8 cellular contexts compared by ENCODE assay signal in genomic region chrX:56232221-56233082, GRCh38.
DNase-seq lines count a peak whose midpoint lies in the region; ATAC-seq and TF ChIP-seq lines count a peak whose summit lies in the region.

TSS of gene KLF8 (plus strand) at chrX:56232356. CDS start at chrX:56233335, 979 bp downstream.

- no peaks in the 10 kb centered on the region for H3K4me1 ChIP-seq in HUES48 (ENCODE audit: control insufficient read depth, insufficient read depth, low read length)
- peaks cover 2% of the 10 kb centered on the region for H3K4me1 ChIP-seq in parathyroid adenoma

- peak within 1 kb of the TSS; percentile 85 for H2AFZ ChIP-seq in parathyroid adenoma

- peaks cover 48% of the 10 kb centered on the region; the same call in 1 of the 2 replicates for H3K9me3 ChIP-seq in HUES48 (ENCODE audit: control insufficient read depth, insufficient read depth, low read length)
- H3K9me3 ChIP-seq in parathyroid adenoma (ENCODE audit: control insufficient read depth, low read length): no peaks in the 10 kb centered on the region

- H3K79me2 ChIP-seq in parathyroid adenoma: no peaks in the 10 kb centered on the region

- H3K27ac ChIP-seq in HUES48 (ENCODE audit: low read depth, low read length) (peak within 1 kb of the TSS; percentile 6), parathyroid adenoma (peak within 1 kb of the TSS; percentile 74)

- H3K27me3 ChIP-seq in HUES48 (ENCODE audit: control insufficient read depth, insufficient read depth, low read length) (no peaks in the 10 kb centered on the region), parathyroid adenoma (ENCODE audit: control insufficient read depth, insufficient read depth, low read length) (no peaks in the 10 kb centered on the region)

- peak within 1 kb of the TSS; percentile 68 for H3K4me3 ChIP-seq in HUES48 (ENCODE audit: low read depth, low read length)
- H3K4me3 ChIP-seq in parathyroid adenoma (ENCODE audit: low read depth, low read length): peak within 1 kb of the TSS; percentile 46

- DNase-seq in COLO829 (ENCODE audit: low spot score) (peak; percentile 2), germinal center (ENCODE audit: low spot score) (peak; percentile 26), hippocampal formation (lab: John Stamatoyannopoulos, UW) (no peak), epidermal melanocyte (ENCODE audit: insufficient read length, low spot score) (no peak)
- peak; percentile 47 to 54 for DNase-seq in activated T-cell treated with anti-CD3 and anti-CD28 coated beads, Interleukin-2, amount 50 U/mL, for 48 hours

- H3K9ac ChIP-seq in HUES48 (ENCODE audit: low read depth, low read length) (peak within 1 kb of the TSS; percentile 51; the same call in 1 of the 2 replicates), parathyroid adenoma (no peak within 1 kb of the TSS)

- no peaks in the 10 kb centered on the region for H3K36me3 ChIP-seq in HUES48 (ENCODE audit: control insufficient read depth, insufficient read depth, low read length)
- H3K36me3 ChIP-seq in parathyroid adenoma (ENCODE audit: control insufficient read depth, insufficient read depth, low read length): no peaks in the 10 kb centered on the region

- H3K4me2 ChIP-seq in parathyroid adenoma (ENCODE audit: low read length): peak within 1 kb of the TSS; percentile 58

- peak; percentile 31 for ATAC-seq in GM19468 (IDR thresholded peaks at IDR 0.05; ENCODE audit: extremely low read depth, unreplicated experiment)

- TF ChIP-seq CTCF in parathyroid adenoma (IDR thresholded peaks at IDR 0.05): no peak

Comparison
In these comparisons a context has a peak if more than half of its experiments do, and no peak if none do; other contexts are left out.
1. DNase-seq: peak in COLO829 (single experiment), activated T-cell treated with anti-CD3 and anti-CD28 coated beads, Interleukin-2, amount 50 U/mL, for 48 hours (2 of 2) and germinal center (single experiment); none in hippocampal formation (0 of 2) and epidermal melanocyte (single experiment).